Comparison of ENCODE assay signal across 1 cellular context in the genomic region with DNA sequence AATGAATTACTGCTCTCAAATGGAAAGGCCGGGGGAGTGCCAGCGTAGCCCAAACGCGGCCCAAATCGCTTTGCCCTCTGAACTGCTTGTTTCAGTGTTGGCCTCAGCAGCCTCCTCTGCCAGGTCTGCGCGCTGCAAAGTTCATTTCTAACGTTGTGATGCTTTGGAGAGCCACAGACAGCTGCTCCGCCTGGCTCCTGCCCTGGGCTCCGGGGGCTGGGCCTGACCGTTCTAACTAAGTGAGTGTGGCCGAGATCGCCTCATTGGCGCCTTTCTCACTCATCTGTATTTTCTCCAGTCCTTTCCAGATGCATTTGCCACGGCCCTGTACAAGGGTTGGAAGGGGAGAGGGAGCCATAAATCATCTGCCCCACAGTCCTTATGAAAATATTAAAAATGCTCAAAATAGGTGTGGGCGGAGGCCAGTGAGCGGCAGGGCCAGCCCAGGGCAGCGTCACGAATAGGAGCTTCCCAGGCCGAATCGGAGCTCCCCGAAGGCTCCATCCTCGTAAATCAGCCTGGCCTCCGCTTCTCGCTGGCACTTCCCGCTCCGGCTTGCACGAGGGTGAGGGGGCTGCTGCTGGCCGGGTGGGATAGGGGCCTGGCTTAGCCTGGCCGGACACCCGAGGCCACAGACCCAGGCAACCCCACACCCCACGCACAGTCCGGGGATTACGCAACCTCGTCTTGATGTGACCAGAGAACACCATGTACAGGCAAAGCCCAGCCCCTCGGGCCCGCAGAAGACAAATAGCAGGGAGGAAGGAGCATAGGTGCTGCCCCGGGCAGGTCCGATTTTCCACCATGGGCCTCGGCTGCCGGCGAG.
TF ChIP-seq lines count a peak whose summit lies in the region.

No MANE protein-coding gene starts in this region.

TF ChIP-seq in HepG2, 621 proteins besides CTCF, POLR2A, EP300 and RAD21 (continued from another document):
- TF ChIP-seq, protein P1, sequence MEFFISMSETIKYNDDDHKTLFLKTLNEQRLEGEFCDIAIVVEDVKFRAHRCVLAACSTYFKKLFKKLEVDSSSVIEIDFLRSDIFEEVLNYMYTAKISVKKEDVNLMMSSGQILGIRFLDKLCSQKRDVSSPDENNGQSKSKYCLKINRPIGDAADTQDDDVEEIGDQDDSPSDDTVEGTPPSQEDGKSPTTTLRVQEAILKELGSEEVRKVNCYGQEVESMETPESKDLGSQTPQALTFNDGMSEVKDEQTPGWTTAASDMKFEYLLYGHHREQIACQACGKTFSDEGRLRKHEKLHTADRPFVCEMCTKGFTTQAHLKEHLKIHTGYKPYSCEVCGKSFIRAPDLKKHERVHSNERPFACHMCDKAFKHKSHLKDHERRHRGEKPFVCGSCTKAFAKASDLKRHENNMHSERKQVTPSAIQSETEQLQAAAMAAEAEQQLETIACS (CRISPR knock-in tag; IDR thresholded peaks at IDR 0.05): no peak
- TF ChIP-seq ZNF775 (CRISPR knock-in tag; IDR thresholded peaks at IDR 0.05; ENCODE audit: borderline replicate concordance) (no peak), ZNF143 (CRISPR knock-in tag; IDR thresholded peaks at IDR 0.05) (no peak), FOXK2 (IDR thresholded peaks at IDR 0.05) (no peak), ZBTB8A (CRISPR knock-in tag; IDR thresholded peaks at IDR 0.05; ENCODE audit: borderline replicate concordance, low read depth) (no peak), KMT2A (CRISPR knock-in tag; IDR thresholded peaks at IDR 0.05) (no peak), ATF2 (CRISPR knock-in tag; IDR thresholded peaks at IDR 0.05) (no peak), ZNF337 (CRISPR knock-in tag; IDR thresholded peaks at IDR 0.05; ENCODE audit: borderline replicate concordance, low read depth) (no peak), PRDM4 (CRISPR knock-in tag; IDR thresholded peaks at IDR 0.05; ENCODE audit: borderline replicate concordance) (no peak), HNRNPK (IDR thresholded peaks at IDR 0.05; ENCODE audit: low read depth, low read length, poor library complexity, severe bottlenecking) (no peak)
TF ChIP-seq in HepG2: peak in this region for 7.
